In the genomic region with DNA sequence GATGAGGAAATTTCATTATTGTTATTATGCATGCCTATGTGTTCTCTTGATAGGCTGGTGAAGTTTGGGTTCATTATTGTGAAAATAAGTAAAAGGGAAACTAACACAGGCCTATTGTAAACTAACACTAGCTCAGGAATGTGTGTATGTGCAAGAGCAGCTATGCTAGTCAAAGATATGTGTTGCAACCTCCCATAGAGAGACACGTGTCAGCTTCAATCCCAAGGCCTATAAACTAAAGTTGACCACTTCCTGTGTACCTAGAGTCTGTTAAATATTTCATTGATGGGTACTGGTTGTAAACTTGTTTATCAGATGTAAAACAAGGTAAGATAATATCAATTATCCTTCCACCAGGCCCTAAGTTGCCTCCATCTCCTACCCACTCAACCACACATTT, we compare ENCODE assay signal across 15 cellular contexts.
"Had no signal": no experiment of that assay in that cellular context is flagged by ENCODE, and none has a peak within 500 bp of the region (broad histone marks: within the 10 kb centered on the region; RNA-seq: fewer than 3 reads in every experiment).

No MANE protein-coding gene starts in this region.

- H3K27me3 ChIP-seq: gastrocnemius medialis, heart right ventricle, sigmoid colon had no signal

- H3K27ac ChIP-seq: coronary artery, gastrocnemius medialis, heart right ventricle, left ventricle myocardium inferior, sigmoid colon had no signal

- H3K4me1 ChIP-seq: gastrocnemius medialis, heart right ventricle, left ventricle myocardium inferior, sigmoid colon had no signal

- DNase-seq: activated T-cell treated with anti-CD3 and anti-CD28 coated beads, Interleukin-2, amount 50 U/mL, for 1 hour; aorta; effector CD4-positive, alpha-beta T cell; gastrocnemius medialis; heart right ventricle; left ventricle myocardium inferior; sigmoid colon; stimulated activated CD4-positive, alpha-beta T cell treated with anti-CD3 and anti-CD28 coated beads, Interleukin-12 subunit alpha, Interleukin-12 subunit beta, amount 100 ng/mL, for 4 hours; stimulated activated naive CD4-positive, alpha-beta T cell treated with Interleukin-2 at 50 U/mL for 16 hours; T-helper 17 cell had no signal

- H3K9me3 ChIP-seq: gastrocnemius medialis had no signal

- H3K36me3 ChIP-seq: gastrocnemius medialis, heart right ventricle, sigmoid colon had no signal

- ATAC-seq: activated CD4-positive, CD25-positive, alpha-beta regulatory T cell treated with anti-CD3 and anti-CD28 coated beads, Interleukin-2, amount 50 U/mL, for 24 hours; activated naive CD4-positive, alpha-beta T cell treated with anti-CD3 and anti-CD28 coated beads, Interleukin-2, amount 50 U/mL, for 72 hours; gastrocnemius medialis; heart right ventricle; T-helper 17 cell had no signal

- FAIRE-seq: endothelial cell of umbilical vein, keratinocyte had no signal

- H3K4me3 ChIP-seq: coronary artery, gastrocnemius medialis, heart right ventricle, left ventricle myocardium inferior, sigmoid colon had no signal
